ENCODE assay signal across 15 cellular contexts in genomic region chr11:126929186-126930085, GRCh38.
DNase-seq lines count a peak whose midpoint lies in the region; ATAC-seq, FAIRE-seq and TF ChIP-seq lines count a peak whose summit lies in the region.
"Had no signal": no experiment of that assay in that cellular context is flagged by ENCODE, and none has a peak within 500 bp of the region (broad histone marks: within the 10 kb centered on the region; RNA-seq: fewer than 3 reads in every experiment).

No MANE protein-coding gene starts in this region.

- no peak overlapping the region for H3K4me3 ChIP-seq in cardiac fibroblast (replicated peaks in 1 of 2; ENCODE audit: low read depth in 2 of 2, low read length in 2 of 2)
- no peak overlapping the region for H3K4me3 ChIP-seq in colonic mucosa

- TF ChIP-seq CTCF in AG09319 (IDR thresholded peaks at IDR 0.05; ENCODE audit: low read depth, low read length) = no peak
- no peak for TF ChIP-seq CTCF in cardiac fibroblast (IDR thresholded peaks at IDR 0.05; ENCODE audit: low read depth, low read length)
- no peak for TF ChIP-seq CTCF in colonic mucosa (IDR thresholded peaks at IDR 0.05)

- FAIRE-seq in GM19239 (lab: Jason Lieb, UNC) (no peak), frontal cortex (lab: Jason Lieb, UNC) (no peak)
- FAIRE-seq: GM18507, HTR-8/SVneo had no signal

- no peaks in the 10 kb centered on the region for H3K36me3 ChIP-seq in colonic mucosa

- DNase-seq in AG09319 (ENCODE audit: extremely low read depth, low read depth) = peak; percentile 59
- DNase-seq in M059J (ENCODE audit: low read depth) = peak; percentile 47
- peak; percentile 10 to 40 for DNase-seq in cardiac fibroblast (ENCODE audit: low read depth in 2 of 2)
- peak; percentile 48 for DNase-seq in medulla oblongata (ENCODE audit: extremely low spot score)
- DNase-seq in colonic mucosa = no peak
- no peak for DNase-seq in GM19239 (ENCODE audit: insufficient read length, low spot score)
- DNase-seq in frontal cortex (ENCODE audit: low spot score in 2 of 2) = no peak
- DNase-seq: activated T-cell treated with anti-CD3 and anti-CD28 coated beads, Interleukin-2, amount 50 U/mL, for 72 hours; naive B cell; NCI-H2081 had no signal

- ATAC-seq in HG02981 (IDR thresholded peaks at IDR 0.05; ENCODE audit: unreplicated experiment) = no peak
- ATAC-seq: activated T-cell treated with anti-CD3 and anti-CD28 coated beads, Interleukin-2, amount 50 U/mL, for 72 hours; stimulated activated memory B cell treated with anti-CD40 and anti-IgM and Interleukin-4, amounts not matched to agents 10 μg/mL and 1 μg/mL and 100 μg/mL, for 72 hours had no signal

- H3K27me3 ChIP-seq in colonic mucosa = no peaks in the 10 kb centered on the region

- H3K9me3 ChIP-seq in colonic mucosa = no peaks in the 10 kb centered on the region

- H3K27ac ChIP-seq in colonic mucosa = no peak overlapping the region
- H3K27ac ChIP-seq: VCaP had no signal

- no peak overlapping the region for H3K9ac ChIP-seq in colonic mucosa (ENCODE audit: low read depth in 2 of 2, low read length in 2 of 2)

- H3K4me1 ChIP-seq in colonic mucosa = no peaks in the 10 kb centered on the region

- intact Hi-C loops in colonic mucosa (cut with DNase I) = no loop called here

Comparison
In these comparisons a context has a peak if more than half of its experiments do, and no peak if none do; other contexts are left out.
1. DNase-seq: peak in AG09319 (single experiment), M059J (single experiment), cardiac fibroblast (2 of 2) and medulla oblongata (single experiment); none in colonic mucosa (single experiment), GM19239 (single experiment) and frontal cortex (0 of 2).